Comparison of ENCODE assay signal across 19 cellular contexts in the genomic region with DNA sequence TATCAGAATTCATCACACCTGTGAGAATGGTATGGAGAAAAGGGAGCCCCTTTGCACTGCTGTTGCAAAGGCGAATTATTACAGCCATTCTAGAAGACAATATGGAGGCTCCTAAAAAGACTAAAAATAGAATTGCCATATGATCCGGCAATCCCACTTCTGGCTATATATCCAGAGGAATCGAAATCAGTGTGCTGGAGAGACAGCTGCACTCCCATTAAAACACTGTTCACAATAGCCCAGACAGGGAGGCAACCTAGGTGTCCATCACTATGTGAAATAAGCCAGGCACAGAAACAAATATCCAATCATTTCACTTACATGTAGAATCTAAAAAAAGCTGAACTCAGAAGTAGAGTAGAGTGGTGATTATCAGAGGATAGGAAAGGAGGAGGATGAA. TPM values are rescaled to one million over a fixed set of nuclear protein-coding genes. Genes with fewer than 3 reads are reported as not detected.
A peak's percentile ranks its signal among the peaks of the same experiment; 100 is the strongest.
DNase-seq lines count a peak whose midpoint lies in the region; ATAC-seq and TF ChIP-seq lines count a peak whose summit lies in the region.
"Had no signal": no experiment of that assay in that cellular context is flagged by ENCODE, and none has a peak within 500 bp of the region (broad histone marks: within the 10 kb centered on the region; RNA-seq: fewer than 3 reads in every experiment).

No MANE protein-coding gene starts in this region.

- H3K27me3 Mint-ChIP-seq in activated T-cell treated with anti-CD3 and anti-CD28 coated beads, Interleukin-2, amount 50 U/mL, for 72 hours (ENCODE audit: low read depth), result no peaks in the 10 kb centered on the region
- no peaks in the 10 kb centered on the region for H3K27me3 Mint-ChIP-seq in activated T-cell treated with anti-CD3 and anti-CD28 coated beads, Interleukin-2, amount 50 U/mL, for 24 hours
- H3K27me3 Mint-ChIP-seq in endothelial cell (ENCODE audit: unreplicated experiment), result peaks cover 9% of the 10 kb centered on the region
- peaks cover 9% of the 10 kb centered on the region for H3K27me3 Mint-ChIP-seq in nephron progenitor cell (ENCODE audit: low read depth, poor library complexity)
- H3K27me3 Mint-ChIP-seq: B cell; CD4-positive, CD25-positive, alpha-beta regulatory T cell had no signal

- no peaks in the 10 kb centered on the region for H3K4me1 Mint-ChIP-seq in activated T-cell treated with anti-CD3 and anti-CD28 coated beads, Interleukin-2, amount 50 U/mL, for 72 hours (ENCODE audit: low read depth)
- no peaks in the 10 kb centered on the region for H3K4me1 Mint-ChIP-seq in activated T-cell treated with anti-CD3 and anti-CD28 coated beads, Interleukin-2, amount 50 U/mL, for 24 hours (ENCODE audit: low read depth)
- H3K4me1 Mint-ChIP-seq in endothelial cell (ENCODE audit: unreplicated experiment) (peaks cover 6% of the 10 kb centered on the region), nephron progenitor cell (peaks cover 17% of the 10 kb centered on the region)
- H3K4me1 Mint-ChIP-seq: B cell; CD4-positive, CD25-positive, alpha-beta regulatory T cell had no signal

- DNase-seq in NCI-H1694 treated with DMSO at 0.1 percent for 48 hours (lab: John Stamatoyannopoulos, UW) (peak; percentile 21), NCI-H1694 (lab: John Stamatoyannopoulos, UW) (no peak), endothelial cell (ENCODE audit: low spot score) (no peak), nephron progenitor cell (no peak), T-helper 2 cell (no peak)
- no peak for DNase-seq in activated T-cell treated with anti-CD3 and anti-CD28 coated beads, Interleukin-2, amount 50 U/mL, for 72 hours
- no peak for DNase-seq in activated T-cell treated with anti-CD3 and anti-CD28 coated beads, Interleukin-2, amount 50 U/mL, for 24 hours
- DNase-seq: CD4-positive, CD25-positive, alpha-beta regulatory T cell; CD8-positive, alpha-beta T cell; DMS 273 treated with DMSO at 0.1 percent for 48 hours; DMS79; EL; GDM1; H9 had no signal

- H3K4me3 Mint-ChIP-seq in activated T-cell treated with anti-CD3 and anti-CD28 coated beads, Interleukin-2, amount 50 U/mL, for 72 hours, result no peak overlapping the region
- H3K4me3 Mint-ChIP-seq in activated T-cell treated with anti-CD3 and anti-CD28 coated beads, Interleukin-2, amount 50 U/mL, for 24 hours, result no peak overlapping the region
- H3K4me3 Mint-ChIP-seq in endothelial cell (ENCODE audit: unreplicated experiment), result no peak overlapping the region
- H3K4me3 Mint-ChIP-seq in nephron progenitor cell, result no peak overlapping the region
- H3K4me3 Mint-ChIP-seq: B cell; CD4-positive, CD25-positive, alpha-beta regulatory T cell; CD8-positive, alpha-beta T cell; GM23338; H9 had no signal

- H3K9me3 Mint-ChIP-seq in activated T-cell treated with anti-CD3 and anti-CD28 coated beads, Interleukin-2, amount 50 U/mL, for 72 hours, result peaks cover 2 to 5% of the 10 kb centered on the region in 2 donors
- H3K9me3 Mint-ChIP-seq in activated T-cell treated with anti-CD3 and anti-CD28 coated beads, Interleukin-2, amount 50 U/mL, for 24 hours, result peaks cover 8% of the 10 kb centered on the region
- H3K9me3 Mint-ChIP-seq in endothelial cell (ENCODE audit: unreplicated experiment), result no peaks in the 10 kb centered on the region
- H3K9me3 Mint-ChIP-seq in nephron progenitor cell, result peaks cover 8% of the 10 kb centered on the region
- H3K9me3 Mint-ChIP-seq: GM23338, H9 had no signal

- H3K27ac Mint-ChIP-seq in activated T-cell treated with anti-CD3 and anti-CD28 coated beads, Interleukin-2, amount 50 U/mL, for 72 hours, result peak overlapping the region; percentile 4
- no peak overlapping the region for H3K27ac Mint-ChIP-seq in activated T-cell treated with anti-CD3 and anti-CD28 coated beads, Interleukin-2, amount 50 U/mL, for 24 hours
- H3K27ac Mint-ChIP-seq in endothelial cell (ENCODE audit: unreplicated experiment) (peak overlapping the region; percentile 9), nephron progenitor cell (peak overlapping the region; percentile 40)
- H3K27ac Mint-ChIP-seq: B cell; CD4-positive, CD25-positive, alpha-beta regulatory T cell; CD8-positive, alpha-beta T cell; GM23338; H9 had no signal

- TF ChIP-seq CTCF in endothelial cell (IDR thresholded peaks at IDR 0.05; ENCODE audit: unreplicated experiment) (no peak), nephron progenitor cell (IDR thresholded peaks at IDR 0.05) (no peak)

- H3K36me3 Mint-ChIP-seq in activated T-cell treated with anti-CD3 and anti-CD28 coated beads, Interleukin-2, amount 50 U/mL, for 72 hours (ENCODE audit: insufficient read depth in 2 of 2), result peaks cover 2 to 4% of the 10 kb centered on the region in 2 donors
- peaks cover 16% of the 10 kb centered on the region for H3K36me3 Mint-ChIP-seq in activated T-cell treated with anti-CD3 and anti-CD28 coated beads, Interleukin-2, amount 50 U/mL, for 24 hours (ENCODE audit: low read depth)
- H3K36me3 Mint-ChIP-seq in endothelial cell (ENCODE audit: low read depth, unreplicated experiment), result peaks cover 8% of the 10 kb centered on the region
- peaks cover 6% of the 10 kb centered on the region for H3K36me3 Mint-ChIP-seq in nephron progenitor cell (ENCODE audit: low read depth)

- no peak for ATAC-seq in activated T-cell treated with anti-CD3 and anti-CD28 coated beads, Interleukin-2, amount 50 U/mL, for 72 hours (replicated peaks in 1 of 2)
- no peak for ATAC-seq in HG02610 (IDR thresholded peaks at IDR 0.05; ENCODE audit: unreplicated experiment)
- ATAC-seq: CD8-positive, alpha-beta T cell; GM23338; HCT116 had no signal

RNA-seq across cellular contexts. Expression of a gene that starts 26.0 kb away (rescaled TPM):
- not detected for total RNA-seq in activated T-cell treated with anti-CD3 and anti-CD28 coated beads, Interleukin-2, amount 50 U/mL, for 72 hours
- not detected for total RNA-seq in endothelial cell (ENCODE audit: unreplicated experiment)
- total RNA-seq: B cell; CD4-positive, CD25-positive, alpha-beta regulatory T cell; CD8-positive, alpha-beta T cell; GM23338; H4; H9 had no signal
